ENCODE assay signal across 21 cellular contexts in the genomic region with DNA sequence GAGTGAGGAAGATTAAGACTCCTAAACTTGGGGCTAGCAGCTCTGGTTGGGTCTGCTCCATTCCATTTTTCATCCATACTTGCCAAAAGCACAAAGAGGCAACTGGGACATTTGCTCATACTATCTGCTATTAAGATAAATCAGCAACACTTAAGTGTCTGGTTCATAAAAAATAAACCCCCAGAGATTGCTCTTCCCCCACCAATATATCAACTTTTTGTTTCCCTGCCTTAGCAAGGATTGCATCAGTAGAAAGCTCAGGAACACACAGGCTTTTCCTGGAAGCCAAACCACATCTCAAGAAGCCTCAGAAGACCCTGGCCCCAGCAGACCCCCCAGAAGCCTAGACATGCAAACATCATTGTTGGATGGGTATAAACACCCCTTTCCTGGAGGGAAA.
"Had no signal": no experiment of that assay in that cellular context is flagged by ENCODE, and none has a peak within 500 bp of the region (broad histone marks: within the 10 kb centered on the region; RNA-seq: fewer than 3 reads in every experiment).

No MANE protein-coding gene starts in this region.

- H3K79me2 ChIP-seq: parathyroid adenoma had no signal

- H2AFZ ChIP-seq: parathyroid adenoma had no signal

- H3K4me3 ChIP-seq: left lung, mucosa of descending colon, skin epidermis, transverse colon had no signal

- H3K27me3 ChIP-seq: transverse colon had no signal

- H3K4me1 ChIP-seq: left lung, transverse colon had no signal

- H3K36me3 ChIP-seq: left lung, transverse colon had no signal

- H3K27ac ChIP-seq: left lung, parathyroid adenoma, skin epidermis, transverse colon had no signal

- DNase-seq: activated B cell treated with CpG ODN at 0.5 μM for 24 hours; activated CD4-positive, alpha-beta T cell treated with anti-CD3 and anti-CD28 coated beads, Interleukin-2, amount 10 ng/mL, durations not matched to agents 24 days and 14 days; activated CD8-positive, alpha-beta memory T cell treated with anti-CD3 and anti-CD28 coated beads, Interleukin-2, amount 50 U/mL, for 4 hours; activated CD8-positive, alpha-beta T cell treated with anti-CD3 and anti-CD28 coated beads, Interleukin-2, amount 10 ng/mL, durations not matched to agents 7 days and 5 days; activated gamma-delta T cell; activated T-cell treated with anti-CD3 and anti-CD28 coated beads, Interleukin-2, amount 50 U/mL, for 72 hours; cortex of kidney; effector CD8-positive, alpha-beta T cell; hippocampal formation; kidney; left lung; mucosa of descending colon; naive thymus-derived CD4-positive, alpha-beta T cell; stimulated activated CD4-positive, alpha-beta T cell treated with anti-CD3 and anti-CD28 coated beads, Interleukin-15, amount 100 ng/mL, for 24 hours; stimulated activated CD4-positive, alpha-beta T cell treated with anti-CD3 and anti-CD28 coated beads, Interleukin-4, amount 100 ng/mL, for 24 hours; stimulated activated naive CD4-positive, alpha-beta T cell treated with Interleukin-2 at 50 U/mL for 16 hours; substantia nigra; T-helper 2 cell; transverse colon had no signal

- H3K9me3 ChIP-seq: left lung, mucosa of descending colon, transverse colon had no signal

- H3K9ac ChIP-seq: parathyroid adenoma had no signal
